ENCODE assay signal across 9 cellular contexts in genomic region chr6:1612386-1612893, GRCh38. TPM values are rescaled to one million over a fixed set of nuclear protein-coding genes. Genes with fewer than 3 reads are reported as not detected.
DNase-seq lines count a peak whose midpoint lies in the region; ATAC-seq, FAIRE-seq and TF ChIP-seq lines count a peak whose summit lies in the region.
"Had no signal": no experiment of that assay in that cellular context is flagged by ENCODE, and none has a peak within 500 bp of the region (broad histone marks: within the 10 kb centered on the region; RNA-seq: fewer than 3 reads in every experiment).

No MANE protein-coding gene starts in this region.

- H3K9ac ChIP-seq in keratinocyte (ENCODE audit: control insufficient read depth, extremely low read depth, insufficient read depth, low read length) = peak overlapping the region; percentile 84

- no peaks in the 10 kb centered on the region for H3K9me3 ChIP-seq in keratinocyte (ENCODE audit: control insufficient read depth, low read depth, low read length)

- H3K4me1 Mint-ChIP-seq in T-helper 1 cell treated with Interleukin-12 subunit alpha and Interleukin-12 subunit beta and Interleukin-4 antibody, amounts not matched to agents 30 μg/mL and 1 μg/mL, for 36 hours (ENCODE audit: low read depth) = peaks cover 23% of the 10 kb centered on the region
- peaks cover 27% of the 10 kb centered on the region for H3K4me1 Mint-ChIP-seq in activated naive CD8-positive, alpha-beta T cell (ENCODE audit: low read depth)

- peaks cover 21% of the 10 kb centered on the region for H3K4me1 ChIP-seq in keratinocyte (ENCODE audit: control insufficient read depth, extremely low read depth, insufficient read depth, low read length)

- DNase-seq in T-helper 1 cell (no peak), keratinocyte (ENCODE audit: low read depth, low spot score) (no peak), superior temporal gyrus (ENCODE audit: extremely low spot score) (peak; percentile 27), COR-L47 (lab: John Stamatoyannopoulos, UW) (no peak), retina (no peak)
- DNase-seq: NCI-H1105 treated with DMSO at 0.1 percent for 48 hours had no signal

- no peak for ATAC-seq in GM21737 (IDR thresholded peaks at IDR 0.05; ENCODE audit: unreplicated experiment)

- H3K4me2 ChIP-seq in keratinocyte (ENCODE audit: control insufficient read depth, extremely low read depth, insufficient read depth, low read depth, low read length) = peak overlapping the region; percentile 98

- no peaks in the 10 kb centered on the region for H3K9me3 Mint-ChIP-seq in T-helper 1 cell treated with Interleukin-12 subunit alpha and Interleukin-12 subunit beta and Interleukin-4 antibody, amounts not matched to agents 30 μg/mL and 1 μg/mL, for 36 hours
- H3K9me3 Mint-ChIP-seq in activated naive CD8-positive, alpha-beta T cell (ENCODE audit: low read depth) = no peaks in the 10 kb centered on the region

- TF ChIP-seq CTCF in keratinocyte (optimal IDR thresholded peaks at IDR 0.05 in 1 of 3, IDR thresholded peaks at IDR 0.05 in 1 of 3, conservative IDR thresholded peaks at IDR 0.05 in 1 of 3; ENCODE audit: extremely low read depth in 1 of 3, insufficient read depth in 2 of 3, low read length in 3 of 3) = no peak

- peak overlapping the region; percentile 61 for H3K4me3 Mint-ChIP-seq in T-helper 1 cell treated with Interleukin-12 subunit alpha and Interleukin-12 subunit beta and Interleukin-4 antibody, amounts not matched to agents 30 μg/mL and 1 μg/mL, for 36 hours
- H3K4me3 Mint-ChIP-seq in activated naive CD8-positive, alpha-beta T cell = peak overlapping the region; percentile 86

- H3K27me3 ChIP-seq in keratinocyte (ENCODE audit: control insufficient read depth, extremely low read depth, insufficient read depth, low read length) = peaks cover 19% of the 10 kb centered on the region

- peak overlapping the region; percentile 74 to 86 (median 79) for H3K4me3 ChIP-seq in keratinocyte (ENCODE audit: control insufficient read depth in 2 of 3, extremely low read depth in 1 of 3, insufficient read depth in 2 of 3, low read depth in 1 of 3, low read length in 3 of 3)

- H3K36me3 Mint-ChIP-seq in T-helper 1 cell treated with Interleukin-12 subunit alpha and Interleukin-12 subunit beta and Interleukin-4 antibody, amounts not matched to agents 30 μg/mL and 1 μg/mL, for 36 hours (ENCODE audit: low read depth) = peaks cover 3% of the 10 kb centered on the region
- no peaks in the 10 kb centered on the region for H3K36me3 Mint-ChIP-seq in activated naive CD8-positive, alpha-beta T cell

- H3K27me3 Mint-ChIP-seq in T-helper 1 cell treated with Interleukin-12 subunit alpha and Interleukin-12 subunit beta and Interleukin-4 antibody, amounts not matched to agents 30 μg/mL and 1 μg/mL, for 36 hours (ENCODE audit: low read depth) = peaks cover 65% of the 10 kb centered on the region
- peaks cover 42% of the 10 kb centered on the region for H3K27me3 Mint-ChIP-seq in activated naive CD8-positive, alpha-beta T cell

- no peaks in the 10 kb centered on the region for H3K9me1 ChIP-seq in keratinocyte (ENCODE audit: control insufficient read depth, extremely low read depth, insufficient read depth, low read length)

- no peaks in the 10 kb centered on the region for H4K20me1 ChIP-seq in keratinocyte (ENCODE audit: control insufficient read depth, extremely low read depth, insufficient read depth, low read length)

- dilution Hi-C loops in keratinocyte (cut with MboI; ENCODE audit: extremely low pct_ligation_motif_present, low sequenced_read_pairs) = no loop called here

- no peak for FAIRE-seq in keratinocyte (lab: Jason Lieb, UNC)

- H3K36me3 ChIP-seq in keratinocyte (ENCODE audit: control insufficient read depth in 2 of 2, extremely low read depth in 1 of 2, insufficient read depth in 2 of 2, low read length in 2 of 2) = no peaks in the 10 kb centered on the region

- H3K27ac Mint-ChIP-seq in T-helper 1 cell treated with Interleukin-12 subunit alpha and Interleukin-12 subunit beta and Interleukin-4 antibody, amounts not matched to agents 30 μg/mL and 1 μg/mL, for 36 hours = peak overlapping the region; percentile 70
- no peak overlapping the region for H3K27ac Mint-ChIP-seq in activated naive CD8-positive, alpha-beta T cell

- no peak overlapping the region for H2AFZ ChIP-seq in keratinocyte (ENCODE audit: control insufficient read depth, low read length)

- peaks cover 40% of the 10 kb centered on the region for H3K79me2 ChIP-seq in keratinocyte (ENCODE audit: control insufficient read depth, insufficient read depth, low read length)

- peak overlapping the region; percentile 76 for H3K27ac ChIP-seq in keratinocyte (ENCODE audit: control insufficient read depth, insufficient read depth, low read length)

RNA-seq across cellular contexts. Expression of gene FOXC1, which starts 2.7 kb away (rescaled TPM):
- 3.2 to 4.5 TPM (median 4.3 TPM) in 3 replicates for polyA plus RNA-seq in keratinocyte
- polyA plus RNA-seq in keratinocyte (2011; ENCODE audit: low read depth) = 9.0 TPM
- polyA plus RNA-seq in keratinocyte (2011; cell fraction: cytosol; rRNA removed) = 2.7 and 4.5 TPM in 2 replicates
- polyA plus RNA-seq in keratinocyte (2011; cell fraction: nucleus; rRNA removed) = 5.1 and 6.9 TPM in 2 replicates
- polyA plus RNA-seq in keratinocyte (2012; ENCODE audit: low replicate concordance) = 5.0 and 7.0 TPM in 2 replicates
- 2.0 to 3.8 TPM (median 2.1 TPM) in 3 replicates for polyA minus RNA-seq in keratinocyte
- polyA minus RNA-seq in keratinocyte (2011; cell fraction: cytosol; rRNA and poly(A)+ RNA removed) = 5.4 TPM
- 4.7 and 4.9 TPM in 2 replicates for polyA minus RNA-seq in keratinocyte (2011; cell fraction: nucleus; rRNA and poly(A)+ RNA removed)
